20 cellular contexts compared by ENCODE assay signal in genomic region chr5:95853490-95853889, GRCh38.
"Had no signal": no experiment of that assay in that cellular context is flagged by ENCODE, and none has a peak within 500 bp of the region (broad histone marks: within the 10 kb centered on the region; RNA-seq: fewer than 3 reads in every experiment).

No MANE protein-coding gene starts in this region.

- H3K36me3 ChIP-seq: esophagus squamous epithelium, left lung, lower lobe of right lung, neutrophil, pancreas, thoracic aorta, tibial nerve, upper lobe of left lung had no signal

- H3K9me3 ChIP-seq: esophagus squamous epithelium, left lung, lower lobe of right lung, neutrophil, pancreas, thoracic aorta, tibial nerve, upper lobe of left lung had no signal

- H3K27me3 ChIP-seq: esophagus squamous epithelium, left lung, neutrophil, pancreas, tibial nerve, upper lobe of left lung had no signal

- DNase-seq: cerebellar nuclear complex; cortex of kidney; effector memory CD8-positive, alpha-beta T cell; erythroblast; esophagus squamous epithelium; foreskin melanocyte; glutamatergic neuron; kidney; left lung; lower lobe of right lung; natural killer cell; small intestine; stimulated activated CD4-positive, alpha-beta T cell treated with anti-CD3 and anti-CD28 coated beads, Interleukin-15, amount 100 ng/mL, for 24 hours; stimulated activated CD4-positive, alpha-beta T cell treated with anti-CD3 and anti-CD28 coated beads, Interleukin-2, amount 100 ng/mL, for 48 hours; stimulated activated naive B cell treated with anti-CD40 and anti-IgM and Interleukin-4, amounts not matched to agents 10 μg/mL and 1 μg/mL and 100 μg/mL, for 72 hours; upper lobe of left lung had no signal

- H3K27ac ChIP-seq: esophagus squamous epithelium, left lung, lower lobe of right lung, neutrophil, pancreas, thoracic aorta, tibial nerve, upper lobe of left lung had no signal

- H3K4me3 ChIP-seq: esophagus squamous epithelium, left lung, lower lobe of right lung, pancreas, thoracic aorta, tibial nerve, upper lobe of left lung had no signal

- ATAC-seq: effector memory CD8-positive, alpha-beta T cell; left lung; lower lobe of right lung; natural killer cell; pancreas; stimulated activated naive B cell treated with anti-CD40 and anti-IgM and Interleukin-4, amounts not matched to agents 10 μg/mL and 1 μg/mL and 100 μg/mL, for 72 hours had no signal
